ENCODE assay signal across 1 cellular context in genomic region chr4:170051402-170051801, GRCh38.
TF ChIP-seq lines count a peak whose summit lies in the region.

No MANE protein-coding gene starts in this region.

TF ChIP-seq in HepG2, 621 proteins besides CTCF, POLR2A, EP300 and RAD21 (continued from another document):
- TF ChIP-seq ETV5 (CRISPR knock-in tag; IDR thresholded peaks at IDR 0.05; ENCODE audit: borderline replicate concordance) (no peak), NR2F6 (IDR thresholded peaks at IDR 0.05) (no peak), NR2F6 (CRISPR knock-in tag; IDR thresholded peaks at IDR 0.05) (no peak), TBL1XR1 (IDR thresholded peaks at IDR 0.05; ENCODE audit: borderline replicate concordance, low read length, partially characterized antibody) (no peak), ZNF572 (CRISPR knock-in tag; IDR thresholded peaks at IDR 0.05) (no peak)
